Comparison of ENCODE assay signal across 24 cellular contexts in the genomic region with DNA sequence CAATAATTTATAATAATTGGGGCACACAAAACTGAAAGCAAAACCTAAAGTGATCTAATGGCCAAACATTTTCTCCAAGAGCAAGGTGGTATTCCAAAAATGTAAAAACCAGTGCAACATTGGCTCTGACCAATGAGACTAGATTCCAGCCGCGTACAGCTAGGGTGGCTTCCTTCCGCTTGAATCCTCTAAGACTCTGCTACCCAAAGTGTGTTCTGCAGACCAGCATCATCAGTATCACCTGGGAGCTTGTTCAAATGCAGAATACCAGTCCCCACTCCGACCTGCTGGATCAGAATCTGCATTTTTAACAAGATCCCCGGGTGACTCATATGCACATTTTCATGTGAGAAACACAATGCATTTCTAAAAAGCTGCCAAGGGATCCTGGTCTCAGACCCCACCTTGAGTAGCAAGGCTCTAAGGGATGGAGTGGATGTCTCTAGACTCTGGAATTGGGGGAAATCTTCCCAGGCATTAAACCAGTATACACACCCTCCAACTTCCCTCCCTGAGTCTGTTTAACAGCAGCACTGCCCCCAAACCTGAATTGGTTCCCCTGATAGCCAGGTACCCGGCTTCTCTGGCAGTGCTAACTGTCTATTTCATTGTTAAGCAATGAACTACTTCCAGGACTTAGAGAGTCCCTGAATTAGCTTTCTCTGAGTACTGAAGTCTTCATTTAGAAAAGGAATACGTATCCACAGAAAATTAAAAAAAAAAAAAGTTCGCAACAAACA.
"Had no signal": no experiment of that assay in that cellular context is flagged by ENCODE, and none has a peak within 500 bp of the region (broad histone marks: within the 10 kb centered on the region; RNA-seq: fewer than 3 reads in every experiment).

No MANE protein-coding gene starts in this region.

- ATAC-seq: activated CD8-positive, alpha-beta T cell treated with anti-CD3 and anti-CD28 coated beads, Interleukin-2, amount 10 ng/mL, durations not matched to agents 7 days and 5 days; SK-N-SH treated with all-trans-retinoic acid at 6 μM for 48 hours had no signal

- H3K4me3 Mint-ChIP-seq: activated CD8-positive, alpha-beta T cell treated with anti-CD3 and anti-CD28 coated beads, Interleukin-2, amount 10 ng/mL, durations not matched to agents 7 days and 5 days; activated naive CD4-positive, alpha-beta T cell treated with anti-CD3 and anti-CD28 coated beads for 36 hours; activated naive CD8-positive, alpha-beta T cell; activated T-cell treated with anti-CD3 and anti-CD28 coated beads, Interleukin-2, amount 50 U/mL, for 24 hours; activated T-helper 1 cell treated with anti-CD3 and anti-CD28 coated beads, Interleukin-12 subunit alpha, Interleukin-12 subunit beta, Interleukin-2, Interleukin-4 antibody, amounts not matched to agents 30 ng/mL and 10 ng/mL and 1 ng/mL, durations not matched to agents 14 hours and 24 hours and 36 hours; T-helper 1 cell treated with Interleukin-12 subunit alpha and Interleukin-12 subunit beta and Interleukin-4 antibody, amounts not matched to agents 30 μg/mL and 1 μg/mL, for 36 hours had no signal

- H3K4me3 ChIP-seq: cardiac muscle cell, Peyer's patch, SJSA1 had no signal

- H3K27me3 ChIP-seq: brain microvascular endothelial cell, Peyer's patch had no signal

- H3K27ac ChIP-seq: brain microvascular endothelial cell, cardiac muscle cell, Peyer's patch, SJSA1 had no signal

- H3K9me3 ChIP-seq: Peyer's patch, SJSA1 had no signal

- H3K36me3 Mint-ChIP-seq: activated naive CD8-positive, alpha-beta T cell had no signal

- H3K4me1 ChIP-seq: SJSA1 had no signal

- H3K36me3 ChIP-seq: brain microvascular endothelial cell, cardiac muscle cell, Peyer's patch, SJSA1 had no signal

- DNase-seq: activated CD4-positive, alpha-beta T cell treated with anti-CD3 and anti-CD28 coated beads for 48 hours; activated CD4-positive, alpha-beta T cell treated with anti-CD3 and anti-CD28 coated beads, Interleukin-2, amount 50 U/mL, for 4 hours; activated CD4-positive, CD25-positive, alpha-beta regulatory T cell treated with anti-CD3 and anti-CD28 coated beads, Interleukin-2, amount 50 U/mL, for 72 hours; activated CD8-positive, alpha-beta T cell treated with anti-CD3 and anti-CD28 coated beads, Interleukin-2, amount 10 ng/mL, durations not matched to agents 7 days and 5 days; activated effector memory CD4-positive, alpha-beta T cell treated with Interleukin-2 at 50 U/mL for 16 hours; activated naive CD4-positive, alpha-beta T cell treated with anti-CD3 and anti-CD28 coated beads for 36 hours; activated T-cell treated with anti-CD3 and anti-CD28 coated beads, Interleukin-2, amount 50 U/mL, for 24 hours; brain microvascular endothelial cell; NCI-H1092; NCI-H1436; NCI-H187; NCI-H2081; NCI-H510A treated with DMSO at 0.1 percent for 48 hours; NCI-H69; NK-92 treated with Interleukin-12 subunit alpha and Interleukin-12 subunit beta, amount 100 ng/mL, for 24 hours; Peyer's patch; SHP77; SW 1271 had no signal

- H3K9me3 Mint-ChIP-seq: activated naive CD4-positive, alpha-beta T cell treated with anti-CD3 and anti-CD28 coated beads for 36 hours; activated T-cell treated with anti-CD3 and anti-CD28 coated beads, Interleukin-2, amount 50 U/mL, for 24 hours; activated T-helper 1 cell treated with anti-CD3 and anti-CD28 coated beads, Interleukin-12 subunit alpha, Interleukin-12 subunit beta, Interleukin-2, Interleukin-4 antibody, amounts not matched to agents 30 ng/mL and 10 ng/mL and 1 ng/mL, durations not matched to agents 14 hours and 24 hours and 36 hours; T-helper 1 cell treated with Interleukin-12 subunit alpha and Interleukin-12 subunit beta and Interleukin-4 antibody, amounts not matched to agents 30 μg/mL and 1 μg/mL, for 36 hours had no signal

- H3K27ac Mint-ChIP-seq: activated CD8-positive, alpha-beta T cell treated with anti-CD3 and anti-CD28 coated beads, Interleukin-2, amount 10 ng/mL, durations not matched to agents 7 days and 5 days; activated naive CD4-positive, alpha-beta T cell treated with anti-CD3 and anti-CD28 coated beads for 36 hours; activated naive CD8-positive, alpha-beta T cell; activated T-cell treated with anti-CD3 and anti-CD28 coated beads, Interleukin-2, amount 50 U/mL, for 24 hours; activated T-helper 1 cell treated with anti-CD3 and anti-CD28 coated beads, Interleukin-12 subunit alpha, Interleukin-12 subunit beta, Interleukin-2, Interleukin-4 antibody, amounts not matched to agents 30 ng/mL and 10 ng/mL and 1 ng/mL, durations not matched to agents 14 hours and 24 hours and 36 hours; T-helper 1 cell treated with Interleukin-12 subunit alpha and Interleukin-12 subunit beta and Interleukin-4 antibody, amounts not matched to agents 30 μg/mL and 1 μg/mL, for 36 hours had no signal
